ENCODE assay signal across 23 cellular contexts in the genomic region with DNA sequence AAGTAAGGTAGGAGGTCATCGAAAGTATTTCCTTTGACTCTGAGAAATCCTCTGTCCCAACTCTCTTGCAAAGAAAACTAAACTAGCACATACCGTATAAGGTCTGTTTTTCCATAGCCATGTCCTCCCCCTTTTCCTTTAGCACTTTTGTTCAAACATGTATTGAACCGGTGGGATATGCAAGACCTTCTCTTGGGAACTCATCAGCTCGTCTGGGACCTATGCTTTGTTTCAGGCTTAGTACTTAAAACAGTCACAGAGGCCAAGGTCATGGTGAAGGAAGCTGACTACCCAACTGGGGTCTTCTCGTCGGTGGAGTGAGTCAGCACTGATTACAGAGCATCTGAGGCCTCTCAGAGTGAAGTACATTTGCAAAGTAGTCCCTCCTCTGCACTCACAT.
DNase-seq lines count a peak whose midpoint lies in the region; ATAC-seq, FAIRE-seq and TF ChIP-seq lines count a peak whose summit lies in the region.
"Had no signal": no experiment of that assay in that cellular context is flagged by ENCODE, and none has a peak within 500 bp of the region (broad histone marks: within the 10 kb centered on the region; RNA-seq: fewer than 3 reads in every experiment).

No MANE protein-coding gene starts in this region.

- H3K27ac ChIP-seq in GM23338 (ENCODE audit: low read depth) (no peak overlapping the region), astrocyte (ENCODE audit: low read depth, low read length) (no peak overlapping the region), Karpas-422 (ENCODE audit: low read length) (no peak overlapping the region)
- H3K27ac ChIP-seq: C4-2B had no signal

- H2AFZ ChIP-seq in GM23338, result 0 out of 2 replicates have a peak overlapping the region, but pooled peaks have one; percentile 10
- H2AFZ ChIP-seq in astrocyte (ENCODE audit: low read depth, low read length), result no peak overlapping the region
- H2AFZ ChIP-seq in Karpas-422 (ENCODE audit: low read length), result no peak overlapping the region

- DNase-seq in GM23338 (ENCODE audit: low spot score), result no peak
- DNase-seq in astrocyte (ENCODE audit: low read depth), result peak; percentile 27
- DNase-seq in fibroblast of pulmonary artery (ENCODE audit: low read depth), result peak; percentile 50
- peak; percentile 27 for DNase-seq in pulmonary artery endothelial cell (ENCODE audit: low read depth, low spot score)
- DNase-seq in Karpas-422, result no peak
- DNase-seq in NCI-H1105 treated with DMSO at 0.1 percent for 48 hours (lab: John Stamatoyannopoulos, UW), result no peak
- DNase-seq in T-helper 1 cell, result no peak
- DNase-seq: Calu3; CD8-positive, alpha-beta memory T cell; DMS153; KG1; NCI-H1092 treated with DMSO at 0.1 percent for 48 hours; NCI-H146; NCI-H2029 treated with DMSO at 0.1 percent for 48 hours; NCI-H226; NCI-H510A treated with DMSO at 0.1 percent for 48 hours; NCI-H748 treated with DMSO at 0.1 percent for 48 hours; SIG-M5; SK-N-SH had no signal

- ATAC-seq in GM23338, result no peak

- H3K9ac ChIP-seq in astrocyte (ENCODE audit: low read length) (no peak overlapping the region), Karpas-422 (ENCODE audit: low read length) (no peak overlapping the region)
- H3K9ac ChIP-seq: SK-N-SH had no signal

- H3K4me1 ChIP-seq in GM23338 (ENCODE audit: insufficient read depth) (peaks cover 8% of the 10 kb centered on the region), astrocyte (ENCODE audit: insufficient read depth, low read length) (peaks cover 11% of the 10 kb centered on the region), Karpas-422 (ENCODE audit: low read length) (no peaks in the 10 kb centered on the region)

- H3K36me3 Mint-ChIP-seq in GM23338 (ENCODE audit: low read depth) (no peaks in the 10 kb centered on the region; the same call in 2 of the 3 replicates), astrocyte (ENCODE audit: low read depth, unreplicated experiment) (no peaks in the 10 kb centered on the region)
- H3K36me3 Mint-ChIP-seq: CD8-positive, alpha-beta memory T cell had no signal

- no peaks in the 10 kb centered on the region for H3F3A ChIP-seq in GM23338 (replicated peaks; ENCODE audit: low read depth)

- TF ChIP-seq CTCF in GM23338 (conservative IDR thresholded peaks at IDR 0.05; ENCODE audit: low read depth in 2 of 2) (no peak), astrocyte (IDR thresholded peaks at IDR 0.05; ENCODE audit: insufficient read depth, low read depth, low read length) (no peak), fibroblast of pulmonary artery (IDR thresholded peaks at IDR 0.05; ENCODE audit: low read length, missing control alignments) (no peak)

- H4K20me1 ChIP-seq in GM23338 (replicated peaks; ENCODE audit: insufficient read depth) (no peaks in the 10 kb centered on the region), astrocyte (ENCODE audit: insufficient read depth, low read length) (no peaks in the 10 kb centered on the region), Karpas-422 (ENCODE audit: insufficient read depth, low read depth, low read length) (no peaks in the 10 kb centered on the region)

- H3K27me3 ChIP-seq in GM23338 (ENCODE audit: insufficient read depth) (no peaks in the 10 kb centered on the region), astrocyte (ENCODE audit: insufficient read depth, low read length) (no peaks in the 10 kb centered on the region), Karpas-422 (ENCODE audit: low read length) (no peaks in the 10 kb centered on the region)

- no peak overlapping the region for H3K4me3 ChIP-seq in GM23338
- no peak overlapping the region for H3K4me3 ChIP-seq in astrocyte (ENCODE audit: insufficient read depth, low read depth, low read length)
- no peak overlapping the region for H3K4me3 ChIP-seq in fibroblast of pulmonary artery (replicated peaks; ENCODE audit: low read depth, low read length)
- H3K4me3 ChIP-seq in Karpas-422 (ENCODE audit: low read length), result no peak overlapping the region

- H3K4me3 Mint-ChIP-seq in GM23338 (no peak overlapping the region), astrocyte (ENCODE audit: unreplicated experiment) (no peak overlapping the region)
- H3K4me3 Mint-ChIP-seq: CD8-positive, alpha-beta memory T cell had no signal

- H3K27me3 Mint-ChIP-seq in GM23338 (ENCODE audit: insufficient read depth, low read depth, poor library complexity) (peaks cover 8% of the 10 kb centered on the region), astrocyte (ENCODE audit: low read depth, unreplicated experiment) (peaks cover 8% of the 10 kb centered on the region)

- H3K9me3 ChIP-seq in astrocyte (ENCODE audit: insufficient read depth, low read depth, low read length), result no peaks in the 10 kb centered on the region
- H3K9me3 ChIP-seq in Karpas-422 (ENCODE audit: low read length), result no peaks in the 10 kb centered on the region
- H3K9me3 ChIP-seq: SK-N-SH had no signal

- 0 out of 2 replicates have a peak, but pooled peaks cover 7% of the 10 kb centered on the region for H3K9me2 ChIP-seq in GM23338 (ENCODE audit: insufficient read depth)
- H3K9me2 ChIP-seq in Karpas-422 (replicated peaks; ENCODE audit: insufficient read depth, low read length), result no peaks in the 10 kb centered on the region
- H3K9me2 ChIP-seq: SK-N-SH had no signal

- H3K36me3 ChIP-seq in GM23338 (ENCODE audit: insufficient read depth) (no peaks in the 10 kb centered on the region), astrocyte (ENCODE audit: insufficient read depth, low read length) (no peaks in the 10 kb centered on the region), Karpas-422 (ENCODE audit: insufficient read depth, low read length) (no peaks in the 10 kb centered on the region)

- no peak for FAIRE-seq in astrocyte (lab: Jason Lieb, UNC)
- FAIRE-seq: A204.1, GM19239, H54 had no signal

- H3K4me1 Mint-ChIP-seq in GM23338 (peaks cover 17% of the 10 kb centered on the region), astrocyte (ENCODE audit: low read depth, unreplicated experiment) (peaks cover 8% of the 10 kb centered on the region)

- H3K9me3 Mint-ChIP-seq in GM23338, result no peaks in the 10 kb centered on the region; the same call in 2 of the 3 replicates
- no peaks in the 10 kb centered on the region for H3K9me3 Mint-ChIP-seq in astrocyte (ENCODE audit: unreplicated experiment)
- H3K9me3 Mint-ChIP-seq: CD8-positive, alpha-beta memory T cell had no signal

- no peak overlapping the region for H3K27ac Mint-ChIP-seq in GM23338
- no peak overlapping the region for H3K27ac Mint-ChIP-seq in astrocyte (ENCODE audit: unreplicated experiment)

- H3K4me2 ChIP-seq in GM23338 (no peak overlapping the region), astrocyte (ENCODE audit: low read length) (no peak overlapping the region), Karpas-422 (ENCODE audit: low read depth, low read length, poor library complexity, severe bottlenecking) (no peak overlapping the region)
- H3K4me2 ChIP-seq: SK-N-SH had no signal

- H3K79me2 ChIP-seq in GM23338 (replicated peaks; ENCODE audit: insufficient read depth), result no peaks in the 10 kb centered on the region
- no peaks in the 10 kb centered on the region for H3K79me2 ChIP-seq in astrocyte (ENCODE audit: insufficient read depth, low read length)
- H3K79me2 ChIP-seq in Karpas-422 (ENCODE audit: low read length), result no peaks in the 10 kb centered on the region

TF ChIP-seq in GM23338, 12 proteins besides CTCF, POLR2A, EP300 and RAD21:
- TF ChIP-seq ZNF114 (CRISPR knock-in tag; IDR thresholded peaks at IDR 0.05), result no peak
- TF ChIP-seq, protein P1, sequence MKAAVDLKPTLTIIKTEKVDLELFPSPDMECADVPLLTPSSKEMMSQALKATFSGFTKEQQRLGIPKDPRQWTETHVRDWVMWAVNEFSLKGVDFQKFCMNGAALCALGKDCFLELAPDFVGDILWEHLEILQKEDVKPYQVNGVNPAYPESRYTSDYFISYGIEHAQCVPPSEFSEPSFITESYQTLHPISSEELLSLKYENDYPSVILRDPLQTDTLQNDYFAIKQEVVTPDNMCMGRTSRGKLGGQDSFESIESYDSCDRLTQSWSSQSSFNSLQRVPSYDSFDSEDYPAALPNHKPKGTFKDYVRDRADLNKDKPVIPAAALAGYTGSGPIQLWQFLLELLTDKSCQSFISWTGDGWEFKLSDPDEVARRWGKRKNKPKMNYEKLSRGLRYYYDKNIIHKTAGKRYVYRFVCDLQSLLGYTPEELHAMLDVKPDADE (IDR thresholded peaks at IDR 0.05), result no peak
- TF ChIP-seq STAT1 (IDR thresholded peaks at IDR 0.05; ENCODE audit: unreplicated experiment), result no peak
- TF ChIP-seq EZH2 (IDR thresholded peaks at IDR 0.05; ENCODE audit: low read depth, unreplicated experiment), result no peak
- TF ChIP-seq CREB1 (CRISPR knock-in tag; IDR thresholded peaks at IDR 0.05; ENCODE audit: low read depth), result no peak
- no peak for TF ChIP-seq JUNB (IDR thresholded peaks at IDR 0.05; ENCODE audit: unreplicated experiment)

Comparison
In these comparisons a context has a peak if more than half of its experiments do, and no peak if none do; other contexts are left out.
1. DNase-seq: peak in astrocyte (single experiment), fibroblast of pulmonary artery (single experiment) and pulmonary artery endothelial cell (single experiment); none in GM23338 (single experiment), Karpas-422 (single experiment), NCI-H1105 treated with DMSO at 0.1 percent for 48 hours (single experiment) and T-helper 1 cell (0 of 5).